13 cellular contexts compared by ENCODE assay signal in the genomic region with DNA sequence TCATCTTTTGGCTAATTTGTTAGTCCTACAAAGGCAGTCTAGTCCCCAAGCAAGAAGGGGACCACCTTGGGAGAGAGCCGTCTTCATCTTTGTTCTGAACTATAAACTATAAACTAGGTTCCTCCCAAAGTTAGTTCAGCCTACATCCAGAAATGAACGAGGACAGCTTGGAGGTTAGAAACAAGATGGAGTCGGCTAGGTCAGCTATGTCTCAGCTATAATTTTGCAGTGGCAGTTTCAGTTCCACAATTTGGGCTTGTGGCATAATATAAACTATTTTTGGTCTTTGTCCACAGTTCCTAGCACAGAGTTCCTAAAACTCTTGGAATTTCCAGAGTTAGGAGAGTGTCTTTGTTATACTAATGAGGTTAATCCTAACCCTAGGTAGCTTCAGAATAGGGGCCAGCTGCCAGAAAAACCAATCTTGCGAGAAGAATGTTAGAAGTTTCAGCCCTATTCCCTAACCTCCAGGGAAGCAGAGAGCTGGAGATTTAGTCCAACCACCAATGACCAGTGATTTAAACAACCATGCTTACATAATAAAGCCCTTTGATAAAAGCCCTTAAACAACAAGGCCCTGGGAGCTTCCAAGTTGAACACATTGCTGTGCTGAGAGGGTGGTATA.
"Had no signal": no experiment of that assay in that cellular context is flagged by ENCODE, and none has a peak within 500 bp of the region (broad histone marks: within the 10 kb centered on the region; RNA-seq: fewer than 3 reads in every experiment).

No MANE protein-coding gene starts in this region.

- H3K27ac ChIP-seq: coronary artery, left ventricle myocardium inferior, ovary had no signal

- H3K27me3 ChIP-seq: body of pancreas, ovary had no signal

- H3K4me3 ChIP-seq: body of pancreas, coronary artery, left ventricle myocardium inferior, ovary had no signal

- H3K36me3 ChIP-seq: left ventricle myocardium inferior, ovary had no signal

- ATAC-seq: T-cell had no signal

- DNase-seq: activated CD4-positive, alpha-beta T cell treated with anti-CD3 and anti-CD28 coated beads, Interleukin-2, amount 50 U/mL, for 1 hour; activated T-cell treated with anti-CD3 and anti-CD28 coated beads, Interleukin-2, amount 50 U/mL, for 1 hour; central memory CD4-positive, alpha-beta T cell; effector memory CD4-positive, alpha-beta T cell; erythroblast; left ventricle myocardium inferior; ovary; stimulated activated CD4-positive, alpha-beta T cell treated with anti-CD3 and anti-CD28 coated beads, Interleukin-2, amount 100 ng/mL, for 48 hours; stimulated activated naive CD4-positive, alpha-beta T cell treated with Interleukin-2 at 50 U/mL for 16 hours; T-cell had no signal

- H3K4me1 ChIP-seq: left ventricle myocardium inferior had no signal

- H3K9me3 ChIP-seq: body of pancreas, left ventricle myocardium inferior, ovary had no signal

- FAIRE-seq: keratinocyte had no signal
